Comparison of ENCODE assay signal across 1 cellular context in genomic region chr2:84435331-84436081, GRCh38.
TF ChIP-seq lines count a peak whose summit lies in the region.

No MANE protein-coding gene starts in this region.

TF ChIP-seq in HepG2, 621 proteins besides CTCF, POLR2A, EP300 and RAD21 (continued from another document):
- no peak for TF ChIP-seq ZNF264 (CRISPR knock-in tag; IDR thresholded peaks at IDR 0.05)
- TF ChIP-seq BRF2 (CRISPR knock-in tag; IDR thresholded peaks at IDR 0.05), result no peak
- no peak for TF ChIP-seq PAWR (CRISPR knock-in tag; IDR thresholded peaks at IDR 0.05; ENCODE audit: borderline replicate concordance)
- TF ChIP-seq PBX2 (CRISPR knock-in tag; IDR thresholded peaks at IDR 0.05), result no peak
- no peak for TF ChIP-seq KLF12 (CRISPR knock-in tag; IDR thresholded peaks at IDR 0.05; ENCODE audit: borderline replicate concordance)
- TF ChIP-seq SATB2 (CRISPR knock-in tag; IDR thresholded peaks at IDR 0.05), result no peak
- no peak for TF ChIP-seq ZSCAN29 (CRISPR knock-in tag; conservative IDR thresholded peaks at IDR 0.05)
- no peak for TF ChIP-seq ETV5 (CRISPR knock-in tag; IDR thresholded peaks at IDR 0.05; ENCODE audit: borderline replicate concordance)
- TF ChIP-seq NKX3-1 (CRISPR knock-in tag; IDR thresholded peaks at IDR 0.05), result no peak
- TF ChIP-seq ZNF883 (CRISPR knock-in tag; IDR thresholded peaks at IDR 0.05; ENCODE audit: not compliant biosample characterization), result no peak
- no peak for TF ChIP-seq GATAD2A (CRISPR knock-in tag; IDR thresholded peaks at IDR 0.05)
- no peak for TF ChIP-seq ZNF234 (CRISPR knock-in tag; conservative IDR thresholded peaks at IDR 0.05)
- no peak for TF ChIP-seq ZNF503 (CRISPR knock-in tag; IDR thresholded peaks at IDR 0.05)
- TF ChIP-seq ZNF83 (CRISPR knock-in tag; IDR thresholded peaks at IDR 0.05; ENCODE audit: borderline replicate concordance), result no peak
- TF ChIP-seq ZBTB44 (CRISPR knock-in tag; IDR thresholded peaks at IDR 0.05), result no peak
- no peak for TF ChIP-seq ZNF512B (CRISPR knock-in tag; IDR thresholded peaks at IDR 0.05; ENCODE audit: borderline replicate concordance)
